In the genomic region with DNA sequence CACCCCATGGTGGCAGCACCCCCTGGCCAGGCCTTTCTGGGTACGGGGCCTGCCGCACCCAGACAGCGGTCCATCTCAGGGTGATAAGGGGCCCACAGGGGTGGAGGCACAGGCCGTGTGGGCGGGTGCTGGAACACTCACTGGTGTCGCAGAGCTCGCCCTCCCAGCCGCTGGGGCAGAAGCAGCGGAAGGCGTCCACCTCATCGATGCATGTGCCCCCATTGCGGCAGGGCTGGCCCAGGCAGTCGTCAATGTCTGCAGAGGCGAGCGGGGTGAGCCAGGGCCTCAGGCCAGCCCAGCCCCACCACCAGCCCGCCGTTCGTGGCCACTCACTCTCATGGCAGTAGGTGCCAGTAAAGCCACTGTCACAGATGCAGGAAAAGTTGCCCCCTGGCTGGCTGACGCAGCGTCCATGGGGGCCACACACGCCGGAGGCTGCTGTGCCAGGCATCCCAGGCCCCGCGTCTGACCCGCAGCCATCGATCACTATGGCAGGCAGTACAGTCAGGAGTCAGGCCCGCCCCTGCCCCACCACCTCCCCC, we compare ENCODE assay signal across 1 cellular context.
TF ChIP-seq lines count a peak whose summit lies in the region.

No MANE protein-coding gene starts in this region.

TF ChIP-seq in HepG2, 621 proteins besides CTCF, POLR2A, EP300 and RAD21:
- TF ChIP-seq MYC (CRISPR knock-in tag; IDR thresholded peaks at IDR 0.05; ENCODE audit: borderline replicate concordance) (no peak), ZNF430 (CRISPR knock-in tag; IDR thresholded peaks at IDR 0.05) (no peak), SIN3B (IDR thresholded peaks at IDR 0.05; ENCODE audit: low read length) (no peak), ZNF672 (CRISPR knock-in tag; IDR thresholded peaks at IDR 0.05) (no peak), ZNF382 (CRISPR knock-in tag; IDR thresholded peaks at IDR 0.05; ENCODE audit: borderline replicate concordance) (no peak), ZNF263 (CRISPR knock-in tag; IDR thresholded peaks at IDR 0.05) (no peak), JUND (CRISPR knock-in tag; IDR thresholded peaks at IDR 0.05) (no peak), TARDBP (CRISPR knock-in tag; IDR thresholded peaks at IDR 0.05) (no peak), POLR2G (IDR thresholded peaks at IDR 0.05; ENCODE audit: low read depth, low read length) (no peak), ZNF205 (CRISPR knock-in tag; IDR thresholded peaks at IDR 0.05) (no peak)
- TF ChIP-seq, protein P1, sequence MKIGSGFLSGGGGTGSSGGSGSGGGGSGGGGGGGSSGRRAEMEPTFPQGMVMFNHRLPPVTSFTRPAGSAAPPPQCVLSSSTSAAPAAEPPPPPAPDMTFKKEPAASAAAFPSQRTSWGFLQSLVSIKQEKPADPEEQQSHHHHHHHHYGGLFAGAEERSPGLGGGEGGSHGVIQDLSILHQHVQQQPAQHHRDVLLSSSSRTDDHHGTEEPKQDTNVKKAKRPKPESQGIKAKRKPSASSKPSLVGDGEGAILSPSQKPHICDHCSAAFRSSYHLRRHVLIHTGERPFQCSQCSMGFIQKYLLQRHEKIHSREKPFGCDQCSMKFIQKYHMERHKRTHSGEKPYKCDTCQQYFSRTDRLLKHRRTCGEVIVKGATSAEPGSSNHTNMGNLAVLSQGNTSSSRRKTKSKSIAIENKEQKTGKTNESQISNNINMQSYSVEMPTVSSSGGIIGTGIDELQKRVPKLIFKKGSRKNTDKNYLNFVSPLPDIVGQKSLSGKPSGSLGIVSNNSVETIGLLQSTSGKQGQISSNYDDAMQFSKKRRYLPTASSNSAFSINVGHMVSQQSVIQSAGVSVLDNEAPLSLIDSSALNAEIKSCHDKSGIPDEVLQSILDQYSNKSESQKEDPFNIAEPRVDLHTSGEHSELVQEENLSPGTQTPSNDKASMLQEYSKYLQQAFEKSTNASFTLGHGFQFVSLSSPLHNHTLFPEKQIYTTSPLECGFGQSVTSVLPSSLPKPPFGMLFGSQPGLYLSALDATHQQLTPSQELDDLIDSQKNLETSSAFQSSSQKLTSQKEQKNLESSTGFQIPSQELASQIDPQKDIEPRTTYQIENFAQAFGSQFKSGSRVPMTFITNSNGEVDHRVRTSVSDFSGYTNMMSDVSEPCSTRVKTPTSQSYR (CRISPR knock-in tag; IDR thresholded peaks at IDR 0.05; ENCODE audit: borderline replicate concordance), result no peak
- TF ChIP-seq, protein P2, sequence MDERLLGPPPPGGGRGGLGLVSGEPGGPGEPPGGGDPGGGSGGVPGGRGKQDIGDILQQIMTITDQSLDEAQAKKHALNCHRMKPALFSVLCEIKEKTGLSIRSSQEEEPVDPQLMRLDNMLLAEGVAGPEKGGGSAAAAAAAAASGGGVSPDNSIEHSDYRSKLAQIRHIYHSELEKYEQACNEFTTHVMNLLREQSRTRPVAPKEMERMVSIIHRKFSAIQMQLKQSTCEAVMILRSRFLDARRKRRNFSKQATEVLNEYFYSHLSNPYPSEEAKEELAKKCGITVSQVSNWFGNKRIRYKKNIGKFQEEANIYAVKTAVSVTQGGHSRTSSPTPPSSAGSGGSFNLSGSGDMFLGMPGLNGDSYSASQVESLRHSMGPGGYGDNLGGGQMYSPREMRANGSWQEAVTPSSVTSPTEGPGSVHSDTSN (CRISPR knock-in tag; IDR thresholded peaks at IDR 0.05), result no peak
TF ChIP-seq in HepG2: peak in this region for 0.
